Comparison of ENCODE assay signal across 22 cellular contexts in genomic region chr14:91234791-91235114, GRCh38. TPM values are rescaled to one million over a fixed set of nuclear protein-coding genes. Genes with fewer than 3 reads are reported as not detected.
A peak's percentile ranks its signal among the peaks of the same experiment; 100 is the strongest.
DNase-seq lines count a peak whose midpoint lies in the region; ATAC-seq, FAIRE-seq and TF ChIP-seq lines count a peak whose summit lies in the region.
"Had no signal": no experiment of that assay in that cellular context is flagged by ENCODE, and none has a peak within 500 bp of the region (broad histone marks: within the 10 kb centered on the region; RNA-seq: fewer than 3 reads in every experiment).

No MANE protein-coding gene starts in this region.

- H3K27ac Mint-ChIP-seq in T-helper 1 cell treated with Interleukin-12 subunit alpha and Interleukin-12 subunit beta and Interleukin-4 antibody, amounts not matched to agents 30 μg/mL and 1 μg/mL, for 36 hours = peak overlapping the region; percentile 15
- H3K27ac Mint-ChIP-seq in natural killer cell = peak overlapping the region; percentile 57 to 65
- H3K27ac Mint-ChIP-seq: CD14-positive monocyte had no signal

- DNase-seq in T-helper 1 cell (no peak), HTR-8/SVneo (ENCODE audit: insufficient read length, low spot score) (no peak), bronchial epithelial cell (ENCODE audit: low read depth) (no peak), natural killer cell (no peak), NCI-H2107 treated with DMSO at 0.1 percent for 48 hours (lab: John Stamatoyannopoulos, UW; ENCODE audit: unreplicated experiment) (no peak), NCI-H1694 (lab: John Stamatoyannopoulos, UW) (no peak)
- no peak for DNase-seq in activated CD4-positive, alpha-beta T cell treated with anti-CD3 and anti-CD28 coated beads, Interleukin-2, amount 50 U/mL, for 48 hours
- DNase-seq: AML-193, Caco-2, Karpas-422, MG63, NCI-H1048, NCI-H1436 treated with DMSO at 0.1 percent for 48 hours, NCI-H2029 treated with DMSO at 0.1 percent for 48 hours, NCI-H2171 treated with DMSO at 0.1 percent for 48 hours, NCI-H446 treated with DMSO at 0.1 percent for 48 hours, NCI-H69, Peyer's patch had no signal

- peaks cover 2% of the 10 kb centered on the region for H3K36me3 ChIP-seq in bronchial epithelial cell (ENCODE audit: control insufficient read depth, insufficient read depth, low read length)
- H3K36me3 ChIP-seq: MG63, Peyer's patch had no signal

- ATAC-seq in natural killer cell = no peak

- peaks cover 63% of the 10 kb centered on the region for H3K4me1 Mint-ChIP-seq in T-helper 1 cell treated with Interleukin-12 subunit alpha and Interleukin-12 subunit beta and Interleukin-4 antibody, amounts not matched to agents 30 μg/mL and 1 μg/mL, for 36 hours (ENCODE audit: low read depth)
- peaks cover 65 to 78% of the 10 kb centered on the region in 2 donors for H3K4me1 Mint-ChIP-seq in natural killer cell

- no peak for TF ChIP-seq CTCF in bronchial epithelial cell (IDR thresholded peaks at IDR 0.05; ENCODE audit: insufficient read depth, low read length, severe bottlenecking)
- no peak for TF ChIP-seq CTCF in natural killer cell (IDR thresholded peaks at IDR 0.05)

- no peak overlapping the region for H3K4me3 ChIP-seq in bronchial epithelial cell (ENCODE audit: low read depth, low read length)
- H3K4me3 ChIP-seq: MG63, Peyer's patch had no signal

- intact Hi-C loops in natural killer cell (cut with micrococcal nuclease) = no loop called here

- peaks cover 79% of the 10 kb centered on the region for H3K36me3 Mint-ChIP-seq in T-helper 1 cell treated with Interleukin-12 subunit alpha and Interleukin-12 subunit beta and Interleukin-4 antibody, amounts not matched to agents 30 μg/mL and 1 μg/mL, for 36 hours (ENCODE audit: low read depth)
- H3K36me3 Mint-ChIP-seq in natural killer cell = peaks cover 7% of the 10 kb centered on the region

- FAIRE-seq in HTR-8/SVneo (lab: Jason Lieb, UNC) (peak; percentile 36), bronchial epithelial cell (lab: Jason Lieb, UNC) (peak; percentile 40)
- FAIRE-seq: G401.6, H54 had no signal

- H3K4me3 Mint-ChIP-seq in T-helper 1 cell treated with Interleukin-12 subunit alpha and Interleukin-12 subunit beta and Interleukin-4 antibody, amounts not matched to agents 30 μg/mL and 1 μg/mL, for 36 hours = no peak overlapping the region
- no peak overlapping the region for H3K4me3 Mint-ChIP-seq in natural killer cell

- H3K9me3 Mint-ChIP-seq in T-helper 1 cell treated with Interleukin-12 subunit alpha and Interleukin-12 subunit beta and Interleukin-4 antibody, amounts not matched to agents 30 μg/mL and 1 μg/mL, for 36 hours = peaks cover 10% of the 10 kb centered on the region
- peaks cover 0 to 2% of the 10 kb centered on the region in 2 donors for H3K9me3 Mint-ChIP-seq in natural killer cell

- H3K27me3 ChIP-seq in bronchial epithelial cell (ENCODE audit: control insufficient read depth, insufficient read depth, low read length) = no peaks in the 10 kb centered on the region
- H3K27me3 ChIP-seq: MG63, Peyer's patch had no signal

- H3K27me3 Mint-ChIP-seq in T-helper 1 cell treated with Interleukin-12 subunit alpha and Interleukin-12 subunit beta and Interleukin-4 antibody, amounts not matched to agents 30 μg/mL and 1 μg/mL, for 36 hours (ENCODE audit: low read depth) = no peaks in the 10 kb centered on the region
- H3K27me3 Mint-ChIP-seq in natural killer cell (ENCODE audit: low read depth in 2 of 2) = no peaks in the 10 kb centered on the region

RNA-seq across cellular contexts. Expression of gene GPR68, which starts 9.8 kb away (rescaled TPM):
- total RNA-seq in bronchial epithelial cell (0.77 and 1.8 TPM in 2 replicates), natural killer cell (10 to 100 TPM in 2 of 3 donors, 1 to 10 TPM in 1; 7.6 to 24.0 (median 15.7) TPM)
